In genomic region chr3:30611613-30612421, GRCh38 we compare ENCODE assay signal across 8 cellular contexts. TPM values are rescaled to one million over a fixed set of nuclear protein-coding genes. Genes with fewer than 3 reads are reported as not detected.
DNase-seq lines count a peak whose midpoint lies in the region; ATAC-seq, FAIRE-seq and TF ChIP-seq lines count a peak whose summit lies in the region.

No MANE protein-coding gene starts in this region.

- no peak for TF ChIP-seq CTCF in heart left ventricle (IDR thresholded peaks at IDR 0.05)

- peaks cover 83% of the 10 kb centered on the region for H3K4me1 Mint-ChIP-seq in activated T-helper 1 cell treated with anti-CD3 and anti-CD28 coated beads, Interleukin-12 subunit alpha, Interleukin-12 subunit beta, Interleukin-2, Interleukin-4 antibody, amounts not matched to agents 30 ng/mL and 10 ng/mL and 1 ng/mL, durations not matched to agents 14 hours and 24 hours and 36 hours (ENCODE audit: low read depth)

- ATAC-seq in heart left ventricle, result no peak
- no peak for ATAC-seq in Right ventricle myocardium superior (ENCODE audit: poor library complexity)
- no peak for ATAC-seq in HG02885 (IDR thresholded peaks at IDR 0.05; ENCODE audit: poor library complexity, unreplicated experiment)

- H3K4me1 ChIP-seq in heart left ventricle, result peaks cover 5 to 89% (median 79%) of the 10 kb centered on the region in 12 donors

- H3K27me3 ChIP-seq in heart left ventricle, result no peaks in the 10 kb centered on the region

- peak overlapping the region in 9 of 12 donors; percentile 2 to 100 (median 47) for H3K27ac ChIP-seq in heart left ventricle

- H3K27me3 Mint-ChIP-seq in activated T-helper 1 cell treated with anti-CD3 and anti-CD28 coated beads, Interleukin-12 subunit alpha, Interleukin-12 subunit beta, Interleukin-2, Interleukin-4 antibody, amounts not matched to agents 30 ng/mL and 10 ng/mL and 1 ng/mL, durations not matched to agents 14 hours and 24 hours and 36 hours (ENCODE audit: insufficient read depth), result no peaks in the 10 kb centered on the region

- no peaks in the 10 kb centered on the region for H3K9me3 Mint-ChIP-seq in activated T-helper 1 cell treated with anti-CD3 and anti-CD28 coated beads, Interleukin-12 subunit alpha, Interleukin-12 subunit beta, Interleukin-2, Interleukin-4 antibody, amounts not matched to agents 30 ng/mL and 10 ng/mL and 1 ng/mL, durations not matched to agents 14 hours and 24 hours and 36 hours

- peaks cover 45% of the 10 kb centered on the region for H3K36me3 Mint-ChIP-seq in activated T-helper 1 cell treated with anti-CD3 and anti-CD28 coated beads, Interleukin-12 subunit alpha, Interleukin-12 subunit beta, Interleukin-2, Interleukin-4 antibody, amounts not matched to agents 30 ng/mL and 10 ng/mL and 1 ng/mL, durations not matched to agents 14 hours and 24 hours and 36 hours (ENCODE audit: low read depth)

- intact Hi-C loops in heart left ventricle (cut with DNase I), result loop anchor here in 2 of 10 donors (5.0 to 10.0 kb wide), 3 partner anchors 53 to 80 kb away; no protein-coding TSS in a partner anchor
- intact Hi-C loops in Right ventricle myocardium superior (cut with DNase I), result no loop called here
- intact Hi-C loops in activated T-helper 1 cell treated with anti-CD3 and anti-CD28 coated beads, Interleukin-12 subunit alpha, Interleukin-12 subunit beta, Interleukin-2, Interleukin-4 antibody, amounts not matched to agents 30 ng/mL and 10 ng/mL and 1 ng/mL, durations not matched to agents 14 hours and 24 hours and 36 hours (cut with micrococcal nuclease), result loop anchor here (1.0 kb wide), 3 partner anchors 8 to 81 kb away; no protein-coding TSS in a partner anchor
- intact Hi-C loops in posterior vena cava (cut with DNase I), result no loop called here

- H3K27ac Mint-ChIP-seq in activated T-helper 1 cell treated with anti-CD3 and anti-CD28 coated beads, Interleukin-12 subunit alpha, Interleukin-12 subunit beta, Interleukin-2, Interleukin-4 antibody, amounts not matched to agents 30 ng/mL and 10 ng/mL and 1 ng/mL, durations not matched to agents 14 hours and 24 hours and 36 hours, result peak overlapping the region; percentile 93

- H3K9me3 ChIP-seq in heart left ventricle, result no peaks in the 10 kb centered on the region

- H3K4me3 ChIP-seq in heart left ventricle, result peak overlapping the region in 4 of 12 donors; percentile 10 to 98 (median 94)

- no peak for TF ChIP-seq POLR2A in heart left ventricle (IDR thresholded peaks at IDR 0.05)

- 71 to 80% (median 76%) methylated on average over 6 to 7 of the region's 7 CpGs for WGBS in heart left ventricle, 4 donors

- H3K36me3 ChIP-seq in heart left ventricle, result peaks cover 0 to 4% (median 0%) of the 10 kb centered on the region in 9 donors

- peak; percentile 79 for FAIRE-seq in urothelium cell line (lab: Jason Lieb, UNC)

- H3K4me3 Mint-ChIP-seq in activated T-helper 1 cell treated with anti-CD3 and anti-CD28 coated beads, Interleukin-12 subunit alpha, Interleukin-12 subunit beta, Interleukin-2, Interleukin-4 antibody, amounts not matched to agents 30 ng/mL and 10 ng/mL and 1 ng/mL, durations not matched to agents 14 hours and 24 hours and 36 hours, result peak overlapping the region; percentile 97

- no peak for DNase-seq in heart left ventricle
- no peak for DNase-seq in Right ventricle myocardium superior
- no peak for DNase-seq in activated T-helper 1 cell treated with anti-CD3 and anti-CD28 coated beads, Interleukin-12 subunit alpha, Interleukin-12 subunit beta, Interleukin-2, Interleukin-4 antibody, amounts not matched to agents 30 ng/mL and 10 ng/mL and 1 ng/mL, durations not matched to agents 14 hours and 24 hours and 36 hours (ENCODE audit: low spot score)
- DNase-seq in kidney tubule cell (ENCODE audit: low spot score), result peak; percentile 91
- peak; percentile 74 for DNase-seq in urothelium cell line (ENCODE audit: low spot score)
- no peak for DNase-seq in COLO668 (lab: John Stamatoyannopoulos, UW; ENCODE audit: unreplicated experiment)
- DNase-seq in posterior vena cava (ENCODE audit: low spot score), result no peak

RNA-seq across cellular contexts. Expression of gene TGFBR2, which starts 5.4 kb away (rescaled TPM):
- total RNA-seq in heart left ventricle (100 to 1,000 TPM in 7 of 9 donors, 10 to 100 TPM in 2; 82.4 to 217 (median 143) TPM), Right ventricle myocardium superior (168 TPM), posterior vena cava (100 to 1,000 TPM; 243 to 291 TPM)
- 100 to 1,000 TPM in 1 of 2 donors, 10 to 100 TPM in 1; 13.8 to 153 TPM for polyA plus RNA-seq in heart left ventricle
- 58.2 and 59.6 TPM in 2 replicates for total RNA-seq in activated T-helper 1 cell treated with anti-CD3 and anti-CD28 coated beads, Interleukin-12 subunit alpha, Interleukin-12 subunit beta, Interleukin-2, Interleukin-4 antibody, amounts not matched to agents 30 ng/mL and 10 ng/mL and 1 ng/mL, durations not matched to agents 14 hours and 24 hours and 36 hours

Comparison
In these comparisons a context has a peak if more than half of its experiments do, and no peak if none do; other contexts are left out.
1. DNase-seq: peak in kidney tubule cell (single experiment) and urothelium cell line (single experiment); none in heart left ventricle (0 of 5), Right ventricle myocardium superior (single experiment), activated T-helper 1 cell treated with anti-CD3 and anti-CD28 coated beads, Interleukin-12 subunit alpha, Interleukin-12 subunit beta, Interleukin-2, Interleukin-4 antibody, amounts not matched to agents 30 ng/mL and 10 ng/mL and 1 ng/mL, durations not matched to agents 14 hours and 24 hours and 36 hours (single experiment), COLO668 (single experiment) and posterior vena cava (single experiment).